Comparison of ENCODE assay signal across 9 cellular contexts in the genomic region with DNA sequence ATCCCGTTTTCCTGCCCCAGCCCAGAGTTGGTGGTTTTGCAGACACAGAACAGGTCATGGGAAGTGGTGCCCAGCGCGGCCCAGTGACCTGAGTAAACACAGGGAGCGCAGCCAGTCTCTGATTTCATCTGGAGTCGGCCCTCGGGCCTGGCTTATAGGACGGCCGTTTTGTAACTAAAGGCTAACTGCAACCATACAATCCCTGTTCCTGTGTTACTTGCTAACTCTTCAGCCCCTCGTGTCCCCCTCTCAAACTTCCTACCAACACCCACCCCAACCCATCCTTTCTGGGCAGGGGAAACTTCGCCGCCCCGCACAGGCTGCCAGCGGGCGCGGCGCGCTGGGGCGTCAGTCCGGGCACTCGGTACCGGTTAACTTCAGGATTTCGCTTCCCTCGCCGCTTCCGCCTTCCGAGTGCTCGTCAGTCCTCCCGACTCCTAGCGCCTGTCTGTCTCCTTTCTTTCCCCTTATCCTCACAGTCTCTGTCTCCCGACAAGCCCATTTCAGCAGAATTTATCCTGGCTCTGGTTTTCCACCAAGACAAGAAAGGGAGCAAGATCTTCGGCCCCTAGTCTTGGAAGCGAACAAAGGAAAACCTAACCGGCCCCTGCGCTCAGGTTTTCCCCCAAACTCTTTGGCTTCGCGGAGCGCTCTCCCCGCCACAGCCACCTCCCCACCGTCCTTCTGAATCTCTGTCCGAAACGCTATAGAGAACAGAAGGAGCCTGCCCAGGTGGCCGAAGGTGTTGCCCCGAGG. TPM values are rescaled to one million over a fixed set of nuclear protein-coding genes. Genes with fewer than 3 reads are reported as not detected.
A peak's percentile ranks its signal among the peaks of the same experiment; 100 is the strongest.
DNase-seq lines count a peak whose midpoint lies in the region; ATAC-seq lines count a peak whose summit lies in the region.
"Had no signal": no experiment of that assay in that cellular context is flagged by ENCODE, and none has a peak within 500 bp of the region (broad histone marks: within the 10 kb centered on the region; RNA-seq: fewer than 3 reads in every experiment).

No MANE protein-coding gene starts in this region.

- H3K4me1 ChIP-seq in naive thymus-derived CD4-positive, alpha-beta T cell (ENCODE audit: control insufficient read depth in 2 of 2, insufficient read depth in 2 of 2, low read length in 2 of 2): peaks cover 0 to 22% of the 10 kb centered on the region in 2 donors

- no peak overlapping the region for H3K4me3 ChIP-seq in naive thymus-derived CD4-positive, alpha-beta T cell (ENCODE audit: low read length)

- H3K27me3 ChIP-seq in naive thymus-derived CD4-positive, alpha-beta T cell (ENCODE audit: control insufficient read depth in 2 of 2, insufficient read depth in 2 of 2, low read length in 2 of 2): peaks cover 0 to 32% of the 10 kb centered on the region in 2 donors

- POLR2A ChIA-PET in naive thymus-derived CD4-positive, alpha-beta T cell (lab: Charles Lee): no interaction called here

- no peaks in the 10 kb centered on the region for H3K9me3 ChIP-seq in naive thymus-derived CD4-positive, alpha-beta T cell (ENCODE audit: control insufficient read depth in 2 of 3, low read length in 3 of 3)

- no peak overlapping the region for H3K27ac Mint-ChIP-seq in central memory CD8-positive, alpha-beta T cell (ENCODE audit: low read depth)
- H3K27ac Mint-ChIP-seq in naive thymus-derived CD4-positive, alpha-beta T cell: peak overlapping the region in 1 of 9 donors; percentile 21

- CTCF ChIA-PET in naive thymus-derived CD4-positive, alpha-beta T cell (lab: Charles Lee): interaction anchor here (0.7 kb wide), 1 partner anchor 84 kb away, joined by 5 read pairs; no protein-coding TSS in a partner anchor

- H3K36me3 ChIP-seq in naive thymus-derived CD4-positive, alpha-beta T cell (ENCODE audit: control insufficient read depth in 2 of 3, insufficient read depth in 3 of 3, low read length in 3 of 3): no peaks in the 10 kb centered on the region

- DNase-seq in NCI-H1417 (lab: John Stamatoyannopoulos, UW) (peak; percentile 48 to 63 (median 60)), NCI-H1417 treated with DMSO at 0.1 percent for 48 hours (lab: John Stamatoyannopoulos, UW) (no peak), NCI-H2029 (lab: John Stamatoyannopoulos, UW) (peak; percentile 68), germinal center (ENCODE audit: low spot score) (no peak), GDM1 (lab: John Stamatoyannopoulos, UW) (no peak)
- no peak for DNase-seq in central memory CD8-positive, alpha-beta T cell (ENCODE audit: low spot score in 2 of 2)
- peak in 1 of 9 donors; percentile 37 for DNase-seq in naive thymus-derived CD4-positive, alpha-beta T cell

- no peaks in the 10 kb centered on the region for H3K9me3 Mint-ChIP-seq in central memory CD8-positive, alpha-beta T cell
- H3K9me3 Mint-ChIP-seq in naive thymus-derived CD4-positive, alpha-beta T cell: peaks cover 0 to 4% (median 0%) of the 10 kb centered on the region in 11 donors

- peaks cover 26% of the 10 kb centered on the region for H3K4me1 Mint-ChIP-seq in central memory CD8-positive, alpha-beta T cell
- H3K4me1 Mint-ChIP-seq in naive thymus-derived CD4-positive, alpha-beta T cell: peaks cover 18 to 59% (median 46%) of the 10 kb centered on the region in 7 donors

- H3K36me3 Mint-ChIP-seq in central memory CD8-positive, alpha-beta T cell (ENCODE audit: insufficient read depth): peaks cover 2% of the 10 kb centered on the region
- peaks cover 0 to 3% (median 0%) of the 10 kb centered on the region in 5 donors for H3K36me3 Mint-ChIP-seq in naive thymus-derived CD4-positive, alpha-beta T cell

- no peak for ATAC-seq in central memory CD8-positive, alpha-beta T cell (replicated peaks; ENCODE audit: extremely low read depth, poor library complexity, severe bottlenecking)
- no peak for ATAC-seq in naive thymus-derived CD4-positive, alpha-beta T cell
- ATAC-seq in GM21367 (IDR thresholded peaks at IDR 0.05; ENCODE audit: unreplicated experiment): no peak

- peak overlapping the region; percentile 66 for H3K4me3 Mint-ChIP-seq in central memory CD8-positive, alpha-beta T cell
- H3K4me3 Mint-ChIP-seq in naive thymus-derived CD4-positive, alpha-beta T cell: peak overlapping the region; percentile 55 to 76 (median 68)

- intact Hi-C loops in naive thymus-derived CD4-positive, alpha-beta T cell (cut with micrococcal nuclease): loop anchor here in 1 of 2 donors (2.0 kb wide), 1 partner anchor 138 kb away; a partner anchor contains a TSS

- peaks cover 99% of the 10 kb centered on the region for H3K27me3 Mint-ChIP-seq in central memory CD8-positive, alpha-beta T cell
- peaks cover 82 to 94% (median 84%) of the 10 kb centered on the region in 5 donors for H3K27me3 Mint-ChIP-seq in naive thymus-derived CD4-positive, alpha-beta T cell

- no peak overlapping the region for H3K27ac ChIP-seq in naive thymus-derived CD4-positive, alpha-beta T cell (ENCODE audit: low read depth, low read length)
- H3K27ac ChIP-seq: C4-2B had no signal

RNA-seq across cellular contexts. Expression of a gene that starts 2.0 kb away (rescaled TPM):
- total RNA-seq in naive thymus-derived CD4-positive, alpha-beta T cell: under 1 TPM in 1 of 5 experiments, not detected in 4; 0.70 TPM
- not detected for polyA plus RNA-seq in naive thymus-derived CD4-positive, alpha-beta T cell

Comparison
In these comparisons a context has a peak if more than half of its experiments do, and no peak if none do; other contexts are left out.
1. DNase-seq: peak in NCI-H1417 (3 of 3) and NCI-H2029 (single experiment); none in NCI-H1417 treated with DMSO at 0.1 percent for 48 hours (single experiment), central memory CD8-positive, alpha-beta T cell (0 of 2), germinal center (single experiment) and GDM1 (single experiment).